Comparison of ENCODE assay signal across 8 cellular contexts in the genomic region with DNA sequence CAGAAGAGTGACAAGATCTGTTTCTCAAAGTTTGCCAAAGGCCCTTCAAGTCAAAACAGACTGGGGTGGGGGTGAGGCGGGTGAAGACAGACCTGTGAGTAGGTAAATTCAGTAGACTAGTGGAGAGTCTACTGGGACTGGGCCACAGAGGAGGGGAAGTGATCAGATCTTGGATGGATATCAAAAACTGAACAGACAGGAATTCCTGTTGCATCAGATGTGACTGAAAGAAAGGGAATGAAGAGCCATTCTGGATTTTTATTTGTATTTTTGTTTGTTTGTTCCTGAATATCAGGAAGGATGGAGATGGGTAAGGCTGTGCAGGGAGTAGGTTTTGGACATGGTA. TPM values are rescaled to one million over a fixed set of nuclear protein-coding genes. Genes with fewer than 3 reads are reported as not detected.
DNase-seq lines count a peak whose midpoint lies in the region; ATAC-seq, FAIRE-seq and TF ChIP-seq lines count a peak whose summit lies in the region.
"Not testable (repeated sequence)": the region's sequence is repeated elsewhere in the genome, so short reads cannot be mapped to it uniquely, and the experiment has no call there.

No MANE protein-coding gene starts in this region.

- not testable (repeated sequence) for ATAC-seq in DND-41 (ENCODE audit: insufficient read depth, low read depth); WTC11; GM12878; upper lobe of right lung
- ATAC-seq in omental fat pad (ENCODE audit: low FRiP score), result peak; percentile 27

- DNase-seq in DND-41; Karpas-422; WTC11 (ENCODE audit: low spot score); GM12878 (ENCODE audit: low read depth, low spot score); esophagus muscularis mucosa (ENCODE audit: extremely low spot score); keratinocyte (ENCODE audit: low read depth, low spot score); omental fat pad (ENCODE audit: low spot score); upper lobe of right lung: not testable (repeated sequence)

- H3K27ac Mint-ChIP-seq in WTC11, result peak overlapping the region; percentile 46

- not testable (repeated sequence) for TF ChIP-seq POLR2A in GM12878 (IDR thresholded peaks at IDR 0.05; ENCODE audit: low read depth, low read length); esophagus muscularis mucosa (IDR thresholded peaks at IDR 0.05; ENCODE audit: low read depth)

- not testable (repeated sequence) for H3K9me1 ChIP-seq in keratinocyte (ENCODE audit: control insufficient read depth, extremely low read depth, insufficient read depth, low read length)

- H3K36me3 ChIP-seq in DND-41 (ENCODE audit: insufficient read depth, low read length) (peaks cover 32% of the 10 kb centered on the region), Karpas-422 (ENCODE audit: insufficient read depth, low read length) (peaks cover 15% of the 10 kb centered on the region), esophagus muscularis mucosa (peaks cover 25 to 32% (median 28%) of the 10 kb centered on the region in 4 donors), keratinocyte (ENCODE audit: control insufficient read depth in 2 of 2, extremely low read depth in 1 of 2, insufficient read depth in 2 of 2, low read length in 2 of 2) (peaks cover 11 to 19% of the 10 kb centered on the region in 2 experiments), upper lobe of right lung (peaks cover 21% of the 10 kb centered on the region)
- H3K36me3 ChIP-seq in GM12878 (ENCODE audit: control insufficient read depth in 2 of 2, insufficient read depth in 2 of 2, low read length in 1 of 2), result not testable (repeated sequence)

- TF ChIP-seq EP300 in GM12878 (IDR thresholded peaks at IDR 0.05; ENCODE audit: borderline replicate concordance in 1 of 2, control insufficient read depth in 1 of 2, low read depth in 2 of 2, low read length in 2 of 2); esophagus muscularis mucosa (IDR thresholded peaks at IDR 0.05): not testable (repeated sequence)

- not testable (repeated sequence) for H3K27me3 ChIP-seq in DND-41 (ENCODE audit: insufficient read depth, low read length, poor library complexity); Karpas-422 (ENCODE audit: low read length); GM12878 (replicated peaks in 1 of 2; ENCODE audit: control insufficient read depth in 2 of 2, insufficient read depth in 2 of 2, low read length in 1 of 2); esophagus muscularis mucosa; keratinocyte (ENCODE audit: control insufficient read depth, extremely low read depth, insufficient read depth, low read length); upper lobe of right lung

- H3K9me3 ChIP-seq in DND-41 (ENCODE audit: insufficient read depth, low read length, severe bottlenecking) (peaks cover 15% of the 10 kb centered on the region), Karpas-422 (ENCODE audit: low read length) (peaks cover 34% of the 10 kb centered on the region), GM12878 (replicated peaks; ENCODE audit: control insufficient read depth, insufficient read depth, low read length) (peaks cover 12% of the 10 kb centered on the region)
- not testable (repeated sequence) for H3K9me3 ChIP-seq in esophagus muscularis mucosa; keratinocyte (ENCODE audit: control insufficient read depth, low read depth, low read length); upper lobe of right lung

- H3K4me1 Mint-ChIP-seq in WTC11, result not testable (repeated sequence)

- not testable (repeated sequence) for H3K9me2 ChIP-seq in Karpas-422 (replicated peaks; ENCODE audit: insufficient read depth, low read length)

- peak overlapping the region; percentile 63 for H3K4me2 ChIP-seq in DND-41 (ENCODE audit: insufficient read depth, low read length)
- peak overlapping the region; percentile 66 for H3K4me2 ChIP-seq in Karpas-422 (ENCODE audit: low read depth, low read length, poor library complexity, severe bottlenecking)
- peak overlapping the region; percentile 40; the same call in 1 of the 2 replicates for H3K4me2 ChIP-seq in GM12878 (ENCODE audit: control insufficient read depth, insufficient read depth)
- H3K4me2 ChIP-seq in keratinocyte (ENCODE audit: control insufficient read depth, extremely low read depth, insufficient read depth, low read depth, low read length), result peak overlapping the region; percentile 68

- H3K4me3 ChIP-seq in DND-41 (ENCODE audit: low read depth in 1 of 2, low read length in 2 of 2) (peak overlapping the region; percentile 16 to 52; a peak in 3 of 4 replicates), Karpas-422 (ENCODE audit: low read length) (peak overlapping the region; percentile 55), GM12878 (peak overlapping the region; percentile 41; the same call in 1 of the 2 replicates), esophagus muscularis mucosa (peak overlapping the region in 3 of 4 donors; percentile 91 to 98 (median 97)), keratinocyte (ENCODE audit: control insufficient read depth in 2 of 3, extremely low read depth in 1 of 3, insufficient read depth in 2 of 3, low read depth in 1 of 3, low read length in 3 of 3) (peak overlapping the region; percentile 27 to 81 (median 69)), upper lobe of right lung (peak overlapping the region; percentile 19)

- peak overlapping the region; percentile 75; the same call in 1 of the 2 replicates for H3K9ac ChIP-seq in DND-41 (ENCODE audit: low read depth, low read length)
- H3K9ac ChIP-seq in Karpas-422 (ENCODE audit: low read length), result peak overlapping the region; percentile 39; the same call in 1 of the 2 replicates
- H3K9ac ChIP-seq in GM12878 (ENCODE audit: control insufficient read depth, insufficient read depth, low read length), result peak overlapping the region; percentile 27; the same call in 1 of the 2 replicates
- H3K9ac ChIP-seq in keratinocyte (ENCODE audit: control insufficient read depth, extremely low read depth, insufficient read depth, low read length), result peak overlapping the region; percentile 34

- TF ChIP-seq CTCF in DND-41 (IDR thresholded peaks at IDR 0.05; ENCODE audit: borderline replicate concordance, extremely low read depth, low read length, poor library complexity, severe bottlenecking); WTC11 (IDR thresholded peaks at IDR 0.05); GM12878 (IDR thresholded peaks at IDR 0.05 in 2 of 3, conservative IDR thresholded peaks at IDR 0.05 in 1 of 3; ENCODE audit: control insufficient read depth in 2 of 3, extremely low read depth in 1 of 3, insufficient read depth in 1 of 3, low read depth in 3 of 3, low read length in 3 of 3); esophagus muscularis mucosa (IDR thresholded peaks at IDR 0.05); keratinocyte (optimal IDR thresholded peaks at IDR 0.05 in 1 of 3, IDR thresholded peaks at IDR 0.05 in 1 of 3, conservative IDR thresholded peaks at IDR 0.05 in 1 of 3; ENCODE audit: extremely low read depth in 1 of 3, insufficient read depth in 2 of 3, low read length in 3 of 3); omental fat pad (IDR thresholded peaks at IDR 0.05); upper lobe of right lung (IDR thresholded peaks at IDR 0.05): not testable (repeated sequence)

- H3K4me3 Mint-ChIP-seq in WTC11, result peak overlapping the region; percentile 86

- H3K36me3 Mint-ChIP-seq in WTC11, result peaks cover 32% of the 10 kb centered on the region

- peaks cover 33% of the 10 kb centered on the region for H3K27me3 Mint-ChIP-seq in WTC11 (ENCODE audit: low read depth)

- in situ Hi-C loops in GM12878 (cut with MboI), result not testable (repeated sequence)

- H3K79me2 ChIP-seq in DND-41 (ENCODE audit: insufficient read depth, low read length), result peaks cover 17% of the 10 kb centered on the region
- not testable (repeated sequence) for H3K79me2 ChIP-seq in Karpas-422 (ENCODE audit: low read length); GM12878 (ENCODE audit: control insufficient read depth, insufficient read depth, low read length)
- peaks cover 13% of the 10 kb centered on the region for H3K79me2 ChIP-seq in keratinocyte (ENCODE audit: control insufficient read depth, insufficient read depth, low read length)

- FAIRE-seq in GM12878 (lab: Jason Lieb, UNC), result peak; percentile 86
- not testable (repeated sequence) for FAIRE-seq in keratinocyte (lab: Jason Lieb, UNC)

- BruUV-seq in GM12878 (replicated peaks; lab: Mats Ljungman, UMichigan), result TSS peak; percentile 60

- not testable (repeated sequence) for H2AFZ ChIP-seq in DND-41 (ENCODE audit: low read depth, low read length); Karpas-422 (ENCODE audit: low read length); GM12878 (ENCODE audit: control insufficient read depth, low read depth, low read length)
- peak overlapping the region; percentile 3 for H2AFZ ChIP-seq in keratinocyte (ENCODE audit: control insufficient read depth, low read length)

- RAD21 ChIA-PET in GM12878 (lab: Charles Lee; ENCODE audit: unreplicated experiment), result not testable (repeated sequence)

- POLR2A ChIA-PET in WTC11 (lab: Charles Lee) (interaction anchor here (1.0 kb wide), 1 partner anchor 53 kb away, joined by 4 read pairs; a partner anchor contains a TSS), GM12878 (lab: Charles Lee) (interaction anchor here (0.6 kb wide), 1 partner anchor 57 kb away, joined by 4 read pairs; no protein-coding TSS in a partner anchor)

- dilution Hi-C loops in keratinocyte (cut with MboI; ENCODE audit: extremely low pct_ligation_motif_present, low sequenced_read_pairs), result not testable (repeated sequence)

- H3K4me1 ChIP-seq in DND-41 (ENCODE audit: insufficient read depth, low read length) (peaks cover 16% of the 10 kb centered on the region), esophagus muscularis mucosa (peaks cover 7 to 11% (median 8%) of the 10 kb centered on the region in 4 donors)
- H3K4me1 ChIP-seq in Karpas-422 (ENCODE audit: low read length); GM12878 (ENCODE audit: control insufficient read depth, insufficient read depth, low read length); keratinocyte (ENCODE audit: control insufficient read depth, extremely low read depth, insufficient read depth, low read length); upper lobe of right lung: not testable (repeated sequence)

- TF ChIP-seq RAD21 in GM12878 (IDR thresholded peaks at IDR 0.05; ENCODE audit: insufficient read depth, low read depth, low read length), result not testable (repeated sequence)

- peaks cover 26% of the 10 kb centered on the region for H3K9me3 Mint-ChIP-seq in WTC11

- not testable (repeated sequence) for H3K27ac ChIP-seq in DND-41 (ENCODE audit: low read length); Karpas-422 (ENCODE audit: low read length); GM12878 (ENCODE audit: control insufficient read depth, insufficient read depth); esophagus muscularis mucosa (replicated peaks in 1 of 4); keratinocyte (ENCODE audit: control insufficient read depth, insufficient read depth, low read length); upper lobe of right lung

- intact Hi-C loops in GM12878 (cut with micrococcal nuclease; ENCODE audit: unreplicated experiment); esophagus muscularis mucosa (cut with DNase I); upper lobe of right lung (cut with DNase I): not testable (repeated sequence)

- SMC1A ChIA-PET in GM12878 (lab: Charles Lee; ENCODE audit: uncharacterized antibody, unreplicated experiment), result interaction anchor here (1.1 kb wide), 1 partner anchor 9 kb away, joined by 3 read pairs; no protein-coding TSS in a partner anchor

- CTCF ChIA-PET in WTC11 (lab: Charles Lee); GM12878 (lab: Yijun Ruan, JAX): not testable (repeated sequence)

- not testable (repeated sequence) for H4K20me1 ChIP-seq in DND-41 (ENCODE audit: insufficient read depth, low read length); Karpas-422 (ENCODE audit: insufficient read depth, low read depth, low read length); GM12878 (ENCODE audit: control insufficient read depth, insufficient read depth); keratinocyte (ENCODE audit: control insufficient read depth, extremely low read depth, insufficient read depth, low read length)

- WGBS in GM12878 (ENCODE audit: insufficient coverage, insufficient replicate concordance, low lambda C conversion rate, missing lambda C conversion rate), result no CpG with 5 or more reads among the region's 1 CpG
- WGBS in esophagus muscularis mucosa, result no CpG with 5 or more reads among the region's 1 CpG

RNA-seq across cellular contexts. Expression of a gene that starts 0.7 kb away (rescaled TPM):
- total RNA-seq in Karpas-422 (2014; rRNA removed; shearing (Covaris generic); ENCODE audit: low replicate concordance), result 4.2 and 5.1 TPM in 2 replicates
- total RNA-seq in WTC11 (2021) (9.0 to 11.3 TPM (median 9.1 TPM) in 3 replicates), GM12878 (2014; rRNA removed) (8.7 and 9.5 TPM in 2 replicates), GM12878 (2014; rRNA removed; fragmentation: Illumina TruSeq; extraction: Trizol) (6.9 and 7.2 TPM in 2 replicates), GM12878 (2021) (6.2 and 7.3 TPM in 2 replicates), esophagus muscularis mucosa (10 to 100 TPM in 2 of 4 donors, 1 to 10 TPM in 2; 9.3 to 17.8 (median 12.4) TPM), omental fat pad (10 to 100 TPM in 3 of 4 donors, 1 to 10 TPM in 1; 5.8 to 14.8 (median 12.5) TPM), upper lobe of right lung (9.6 TPM)
- total RNA-seq in GM12878 (2013; cell fraction: nucleolus; rRNA removed), result 35.8 and 37.2 TPM in 2 replicates
- 4.6 TPM for polyA plus RNA-seq in GM12878 (2011; ENCODE audit: low read depth)
- polyA plus RNA-seq in GM12878 (2011; rRNA removed) (12.8 and 16.3 TPM in 2 replicates), GM12878 (2014; fragmentation: Illumina TruSeq; extraction: Trizol) (5.8 and 7.7 TPM in 2 replicates), GM12878 (2014; fragmentation: Nextera tagmentation; extraction: Ambion mirVana) (1 to 10 TPM in 1 of 2 experiments, under 1 TPM in 1; 0.98 to 1.8 TPM), GM12878 (2014; rRNA removed) (7.6 and 8.0 TPM in 2 replicates), GM12878 (2016; fragmentation: Nextera tagmentation; extraction: Ambion mirVana) (1 to 10 TPM; 4.6 to 7.7 TPM), keratinocyte (7.0 to 13.4 TPM (median 11.9 TPM) in 3 replicates)
- 8.2 and 10.1 TPM in 2 replicates for polyA plus RNA-seq in GM12878 (2011; cell fraction: cytosol; rRNA removed)
- polyA plus RNA-seq in GM12878 (2011; cell fraction: nucleus; rRNA removed), result 23.6 and 27.3 TPM in 2 replicates
- 5.5 and 7.9 TPM in 2 replicates for polyA plus RNA-seq in GM12878 (2012)
- 10.8 and 11.0 TPM in 2 replicates for polyA minus RNA-seq in GM12878 (2011; rRNA and poly(A)+ RNA removed)
- polyA minus RNA-seq in GM12878 (2011; cell fraction: cytosol; rRNA and poly(A)+ RNA removed), result 2.9 and 4.0 TPM in 2 replicates
- polyA minus RNA-seq in GM12878 (2011; cell fraction: nucleus; rRNA and poly(A)+ RNA removed), result 12.7 and 20.4 TPM in 2 replicates
- polyA plus RNA-seq in keratinocyte (2011; ENCODE audit: low read depth), result 5.0 TPM
- 4.1 and 8.6 TPM in 2 replicates for polyA plus RNA-seq in keratinocyte (2011; cell fraction: cytosol; rRNA removed)
- 25.0 and 29.5 TPM in 2 replicates for polyA plus RNA-seq in keratinocyte (2011; cell fraction: nucleus; rRNA removed)
- polyA plus RNA-seq in keratinocyte (2012; ENCODE audit: low replicate concordance), result 7.2 and 15.3 TPM in 2 replicates
- polyA minus RNA-seq in keratinocyte, result 6.5 to 9.9 TPM (median 9.8 TPM) in 3 replicates
- 15.9 TPM for polyA minus RNA-seq in keratinocyte (2011; cell fraction: cytosol; rRNA and poly(A)+ RNA removed)
- 13.2 and 13.5 TPM in 2 replicates for polyA minus RNA-seq in keratinocyte (2011; cell fraction: nucleus; rRNA and poly(A)+ RNA removed)

RNA-seq across cellular contexts. Expression of a gene that starts 10.9 kb away (rescaled TPM):
- 0.45 and 4.6 TPM in 2 replicates for total RNA-seq in Karpas-422 (2014; rRNA removed; shearing (Covaris generic); ENCODE audit: low replicate concordance)
- total RNA-seq in WTC11 (2021), result 13.1 to 15.0 TPM (median 14.0 TPM) in 3 replicates
- total RNA-seq in GM12878 (2013; cell fraction: nucleolus; rRNA removed), result 27.5 and 32.4 TPM in 2 replicates
- total RNA-seq in GM12878 (2014; rRNA removed), result 8.7 and 9.4 TPM in 2 replicates
- 7.2 and 7.3 TPM in 2 replicates for total RNA-seq in GM12878 (2014; rRNA removed; fragmentation: Illumina TruSeq; extraction: Trizol)
- total RNA-seq in GM12878 (2021), result 5.1 and 5.9 TPM in 2 replicates
- 1.6 TPM for polyA plus RNA-seq in GM12878 (2011; ENCODE audit: low read depth)
- 3.9 and 5.5 TPM in 2 replicates for polyA plus RNA-seq in GM12878 (2011; rRNA removed)
- polyA plus RNA-seq in GM12878 (2011; cell fraction: cytosol; rRNA removed), result 3.2 and 3.8 TPM in 2 replicates
- 3.3 and 4.2 TPM in 2 replicates for polyA plus RNA-seq in GM12878 (2011; cell fraction: nucleus; rRNA removed)
- 1.8 and 2.5 TPM in 2 replicates for polyA plus RNA-seq in GM12878 (2012)
- 3.7 and 4.4 TPM in 2 replicates for polyA plus RNA-seq in GM12878 (2014; fragmentation: Illumina TruSeq; extraction: Trizol)
- under 1 TPM; 0.42 to 0.98 TPM for polyA plus RNA-seq in GM12878 (2014; fragmentation: Nextera tagmentation; extraction: Ambion mirVana)
- 3.0 and 3.2 TPM in 2 replicates for polyA plus RNA-seq in GM12878 (2014; rRNA removed)
- polyA plus RNA-seq in GM12878 (2016; fragmentation: Nextera tagmentation; extraction: Ambion mirVana), result 1 to 10 TPM; 3.3 to 3.7 TPM
- 12.8 and 13.5 TPM in 2 replicates for polyA minus RNA-seq in GM12878 (2011; rRNA and poly(A)+ RNA removed)
- 1.6 and 2.5 TPM in 2 replicates for polyA minus RNA-seq in GM12878 (2011; cell fraction: cytosol; rRNA and poly(A)+ RNA removed)
- polyA minus RNA-seq in GM12878 (2011; cell fraction: nucleus; rRNA and poly(A)+ RNA removed), result 9.9 and 11.3 TPM in 2 replicates
- total RNA-seq in esophagus muscularis mucosa, result 10 to 100 TPM in 1 of 4 donors, 1 to 10 TPM in 3; 7.1 to 11.5 (median 9.0) TPM
- polyA plus RNA-seq in keratinocyte, result 5.2 to 5.4 TPM (median 5.3 TPM) in 3 replicates
- polyA plus RNA-seq in keratinocyte (2011; ENCODE audit: low read depth), result 4.7 TPM
- polyA plus RNA-seq in keratinocyte (2011; cell fraction: cytosol; rRNA removed), result 2.6 and 3.9 TPM in 2 replicates
- 6.5 and 7.6 TPM in 2 replicates for polyA plus RNA-seq in keratinocyte (2011; cell fraction: nucleus; rRNA removed)
- polyA plus RNA-seq in keratinocyte (2012; ENCODE audit: low replicate concordance), result 3.1 and 3.6 TPM in 2 replicates
- polyA minus RNA-seq in keratinocyte, result 7.0 to 17.6 TPM (median 9.8 TPM) in 3 replicates
- polyA minus RNA-seq in keratinocyte (2011; cell fraction: cytosol; rRNA and poly(A)+ RNA removed), result 5.6 TPM
- polyA minus RNA-seq in keratinocyte (2011; cell fraction: nucleus; rRNA and poly(A)+ RNA removed), result 11.5 and 14.7 TPM in 2 replicates
- 10 to 100 TPM in 1 of 4 donors, 1 to 10 TPM in 3; 4.5 to 17.2 (median 8.6) TPM for total RNA-seq in omental fat pad
- total RNA-seq in upper lobe of right lung, result 6.6 TPM

RNA-seq across cellular contexts. Expression of a gene that starts 11.5 kb away (rescaled TPM):
- total RNA-seq in Karpas-422 (2014; rRNA removed; shearing (Covaris generic); ENCODE audit: low replicate concordance), result 19.4 and 25.2 TPM in 2 replicates
- total RNA-seq in WTC11 (2021), result 6.3 to 8.6 TPM (median 6.8 TPM) in 3 replicates
- total RNA-seq in GM12878 (2013; cell fraction: nucleolus; rRNA removed), result 36.6 and 43.0 TPM in 2 replicates
- 9.1 and 11.4 TPM in 2 replicates for total RNA-seq in GM12878 (2014; rRNA removed)
- 6.0 and 7.6 TPM in 2 replicates for total RNA-seq in GM12878 (2014; rRNA removed; fragmentation: Illumina TruSeq; extraction: Trizol)
- total RNA-seq in GM12878 (2021), result 5.6 and 6.4 TPM in 2 replicates
- 5.0 TPM for polyA plus RNA-seq in GM12878 (2011; ENCODE audit: low read depth)
- 8.1 and 9.6 TPM in 2 replicates for polyA plus RNA-seq in GM12878 (2011; rRNA removed)
- 9.7 and 12.6 TPM in 2 replicates for polyA plus RNA-seq in GM12878 (2011; cell fraction: cytosol; rRNA removed)
- polyA plus RNA-seq in GM12878 (2011; cell fraction: nucleus; rRNA removed), result 18.1 and 19.5 TPM in 2 replicates
- 4.3 and 7.7 TPM in 2 replicates for polyA plus RNA-seq in GM12878 (2012)
- polyA plus RNA-seq in GM12878 (2014; fragmentation: Illumina TruSeq; extraction: Trizol), result 5.5 and 7.4 TPM in 2 replicates
- polyA plus RNA-seq in GM12878 (2014; fragmentation: Nextera tagmentation; extraction: Ambion mirVana), result 1 to 10 TPM in 1 of 2 experiments, under 1 TPM in 1; 0.21 to 1.4 TPM
- 7.5 and 8.0 TPM in 2 replicates for polyA plus RNA-seq in GM12878 (2014; rRNA removed)
- 1 to 10 TPM; 6.6 to 6.8 TPM for polyA plus RNA-seq in GM12878 (2016; fragmentation: Nextera tagmentation; extraction: Ambion mirVana)
- 17.6 and 22.8 TPM in 2 replicates for polyA minus RNA-seq in GM12878 (2011; rRNA and poly(A)+ RNA removed)
- 4.4 and 7.6 TPM in 2 replicates for polyA minus RNA-seq in GM12878 (2011; cell fraction: cytosol; rRNA and poly(A)+ RNA removed)
- polyA minus RNA-seq in GM12878 (2011; cell fraction: nucleus; rRNA and poly(A)+ RNA removed), result 17.7 and 21.7 TPM in 2 replicates
- 10 to 100 TPM in 3 of 4 donors, 1 to 10 TPM in 1; 7.1 to 18.9 (median 16.6) TPM for total RNA-seq in esophagus muscularis mucosa
- polyA plus RNA-seq in keratinocyte, result 5.4 to 8.8 TPM (median 7.9 TPM) in 3 replicates
- polyA plus RNA-seq in keratinocyte (2011; ENCODE audit: low read depth), result 10.6 TPM
- 6.0 and 9.2 TPM in 2 replicates for polyA plus RNA-seq in keratinocyte (2011; cell fraction: cytosol; rRNA removed)
- 30.9 and 36.0 TPM in 2 replicates for polyA plus RNA-seq in keratinocyte (2011; cell fraction: nucleus; rRNA removed)
- polyA plus RNA-seq in keratinocyte (2012; ENCODE audit: low replicate concordance), result 5.9 and 9.8 TPM in 2 replicates
- polyA minus RNA-seq in keratinocyte, result 3.8 to 10.4 TPM (median 10.0 TPM) in 3 replicates
- polyA minus RNA-seq in keratinocyte (2011; cell fraction: cytosol; rRNA and poly(A)+ RNA removed), result 7.1 TPM
- polyA minus RNA-seq in keratinocyte (2011; cell fraction: nucleus; rRNA and poly(A)+ RNA removed), result 16.7 and 29.5 TPM in 2 replicates
- total RNA-seq in omental fat pad, result 10 to 100 TPM in 2 of 4 donors, 1 to 10 TPM in 2; 5.7 to 15.5 (median 9.6) TPM
- 7.1 TPM for total RNA-seq in upper lobe of right lung

RNA-seq across cellular contexts. Expression of a gene that starts 31.3 kb away (rescaled TPM):
- total RNA-seq in Karpas-422 (2014; rRNA removed; shearing (Covaris generic); ENCODE audit: low replicate concordance), result not detected in 2 replicates
- total RNA-seq in WTC11 (2021), result 0.73 to 0.89 TPM (median 0.83 TPM) in 3 replicates
- 4.0 and 4.2 TPM in 2 replicates for total RNA-seq in GM12878 (2013; cell fraction: nucleolus; rRNA removed)
- total RNA-seq in GM12878 (2014; rRNA removed), result 0.44 and 0.68 TPM in 2 replicates
- total RNA-seq in GM12878 (2014; rRNA removed; fragmentation: Illumina TruSeq; extraction: Trizol), result 0.40 and 0.41 TPM in 2 replicates
- 0.35 and 0.49 TPM in 2 replicates for total RNA-seq in GM12878 (2021)
- polyA plus RNA-seq in GM12878 (2011; ENCODE audit: low read depth), result 0.46 TPM
- 0.49 and 0.61 TPM in 2 replicates for polyA plus RNA-seq in GM12878 (2011; rRNA removed)
- polyA plus RNA-seq in GM12878 (2011; cell fraction: cytosol; rRNA removed), result 0.13 and 0.18 TPM in 2 replicates
- polyA plus RNA-seq in GM12878 (2011; cell fraction: nucleus; rRNA removed), result 0.30 and 0.41 TPM in 2 replicates
- polyA plus RNA-seq in GM12878 (2012), result 0.23 and 0.36 TPM in 2 replicates
- 0.37 and 0.95 TPM in 2 replicates for polyA plus RNA-seq in GM12878 (2014; fragmentation: Illumina TruSeq; extraction: Trizol)
- under 1 TPM; 0.07 to 0.13 TPM for polyA plus RNA-seq in GM12878 (2014; fragmentation: Nextera tagmentation; extraction: Ambion mirVana)
- 0.19 and 0.28 TPM in 2 replicates for polyA plus RNA-seq in GM12878 (2014; rRNA removed)
- polyA plus RNA-seq in GM12878 (2016; fragmentation: Nextera tagmentation; extraction: Ambion mirVana), result under 1 TPM in 1 of 2 experiments, not detected in 1; 0.17 TPM
- 0.29 and 0.31 TPM in 2 replicates for polyA minus RNA-seq in GM12878 (2011; rRNA and poly(A)+ RNA removed)
- polyA minus RNA-seq in GM12878 (2011; cell fraction: cytosol; rRNA and poly(A)+ RNA removed), result not detected in 2 replicates
- polyA minus RNA-seq in GM12878 (2011; cell fraction: nucleus; rRNA and poly(A)+ RNA removed), result 0.12 and 0.19 TPM in 2 replicates
- total RNA-seq in esophagus muscularis mucosa, result 1 to 10 TPM in 3 of 4 donors, under 1 TPM in 1; 0.65 to 1.8 (median 1.3) TPM
- 0.09 to 0.46 TPM (median 0.17 TPM) in 3 replicates for polyA plus RNA-seq in keratinocyte
- polyA plus RNA-seq in keratinocyte (2011; ENCODE audit: low read depth), result 0.51 TPM
- 0.05 and 0.11 TPM in 2 replicates for polyA plus RNA-seq in keratinocyte (2011; cell fraction: cytosol; rRNA removed)
- polyA plus RNA-seq in keratinocyte (2011; cell fraction: nucleus; rRNA removed), result 1.0 TPM in 2 replicates
- 0.18 and 1.1 TPM in 2 replicates for polyA plus RNA-seq in keratinocyte (2012; ENCODE audit: low replicate concordance)
- 0.59 to 0.93 TPM in 2 of 3 replicates, not detected in the other for polyA minus RNA-seq in keratinocyte
- not detected for polyA minus RNA-seq in keratinocyte (2011; cell fraction: cytosol; rRNA and poly(A)+ RNA removed)
- polyA minus RNA-seq in keratinocyte (2011; cell fraction: nucleus; rRNA and poly(A)+ RNA removed), result 0.53 and 1.0 TPM in 2 replicates
- under 1 TPM in 3 of 4 donors, not detected in 1; 0.19 to 0.48 (median 0.44) TPM for total RNA-seq in omental fat pad
- 0.75 TPM for total RNA-seq in upper lobe of right lung

RNA-seq across cellular contexts. Expression of a gene that starts 38.9 kb away (rescaled TPM):
- total RNA-seq in Karpas-422 (2014; rRNA removed; shearing (Covaris generic); ENCODE audit: low replicate concordance), result 6.7 and 9.8 TPM in 2 replicates
- total RNA-seq in WTC11 (2021), result 8.8 to 9.7 TPM (median 9.2 TPM) in 3 replicates
- total RNA-seq in GM12878 (2013; cell fraction: nucleolus; rRNA removed), result 33.0 and 33.6 TPM in 2 replicates
- total RNA-seq in GM12878 (2014; rRNA removed), result 2.4 and 2.5 TPM in 2 replicates
- total RNA-seq in GM12878 (2014; rRNA removed; fragmentation: Illumina TruSeq; extraction: Trizol), result 2.5 and 2.9 TPM in 2 replicates
- total RNA-seq in GM12878 (2021), result 1.8 and 2.2 TPM in 2 replicates
- polyA plus RNA-seq in GM12878 (2011; ENCODE audit: low read depth), result 2.2 TPM
- polyA plus RNA-seq in GM12878 (2011; rRNA removed), result 4.0 and 5.7 TPM in 2 replicates
- 2.2 and 2.3 TPM in 2 replicates for polyA plus RNA-seq in GM12878 (2011; cell fraction: cytosol; rRNA removed)
- 3.1 and 4.2 TPM in 2 replicates for polyA plus RNA-seq in GM12878 (2011; cell fraction: nucleus; rRNA removed)
- 2.5 and 2.7 TPM in 2 replicates for polyA plus RNA-seq in GM12878 (2012)
- polyA plus RNA-seq in GM12878 (2014; fragmentation: Illumina TruSeq; extraction: Trizol), result 2.8 and 3.0 TPM in 2 replicates
- polyA plus RNA-seq in GM12878 (2014; fragmentation: Nextera tagmentation; extraction: Ambion mirVana), result 1 to 10 TPM in 1 of 2 experiments, under 1 TPM in 1; 0.73 to 1.1 TPM
- 1.8 and 2.0 TPM in 2 replicates for polyA plus RNA-seq in GM12878 (2014; rRNA removed)
- polyA plus RNA-seq in GM12878 (2016; fragmentation: Nextera tagmentation; extraction: Ambion mirVana), result 1 to 10 TPM; 2.3 to 2.4 TPM
- polyA minus RNA-seq in GM12878 (2011; rRNA and poly(A)+ RNA removed), result 5.3 and 7.3 TPM in 2 replicates
- polyA minus RNA-seq in GM12878 (2011; cell fraction: cytosol; rRNA and poly(A)+ RNA removed), result 1.1 and 1.4 TPM in 2 replicates
- polyA minus RNA-seq in GM12878 (2011; cell fraction: nucleus; rRNA and poly(A)+ RNA removed), result 3.1 and 6.0 TPM in 2 replicates
- total RNA-seq in esophagus muscularis mucosa, result 1 to 10 TPM; 3.7 to 6.7 (median 6.4) TPM
- polyA plus RNA-seq in keratinocyte, result 5.6 to 7.7 TPM (median 6.3 TPM) in 3 replicates
- 1.8 TPM for polyA plus RNA-seq in keratinocyte (2011; ENCODE audit: low read depth)
- polyA plus RNA-seq in keratinocyte (2011; cell fraction: cytosol; rRNA removed), result 2.9 and 5.5 TPM in 2 replicates
- polyA plus RNA-seq in keratinocyte (2011; cell fraction: nucleus; rRNA removed), result 14.3 and 15.5 TPM in 2 replicates
- polyA plus RNA-seq in keratinocyte (2012; ENCODE audit: low replicate concordance), result 3.5 and 3.9 TPM in 2 replicates
- 3.3 to 9.5 TPM (median 8.1 TPM) in 3 replicates for polyA minus RNA-seq in keratinocyte
- polyA minus RNA-seq in keratinocyte (2011; cell fraction: cytosol; rRNA and poly(A)+ RNA removed), result 3.3 TPM
- polyA minus RNA-seq in keratinocyte (2011; cell fraction: nucleus; rRNA and poly(A)+ RNA removed), result 10.4 and 17.1 TPM in 2 replicates
- 1 to 10 TPM; 2.4 to 6.6 (median 4.9) TPM for total RNA-seq in omental fat pad
- total RNA-seq in upper lobe of right lung, result 6.4 TPM

Comparison
In these comparisons a context has a peak if more than half of its experiments do, and no peak if none do; other contexts are left out.
1. H3K4me3 ChIP-seq: peak in every context shown above with its lines; median percentile 97 in esophagus muscularis mucosa; 69 in keratinocyte; 55 in Karpas-422; 41 in GM12878; 34 in DND-41; 19 in upper lobe of right lung.